19 cellular contexts compared by ENCODE assay signal in genomic region chr4:152149734-152150133, GRCh38.
DNase-seq lines count a peak whose midpoint lies in the region; ATAC-seq and TF ChIP-seq lines count a peak whose summit lies in the region.
"Had no signal": no experiment of that assay in that cellular context is flagged by ENCODE, and none has a peak within 500 bp of the region (broad histone marks: within the 10 kb centered on the region; RNA-seq: fewer than 3 reads in every experiment).

No MANE protein-coding gene starts in this region.

- H4K20me1 ChIP-seq in DND-41 (ENCODE audit: insufficient read depth, low read length): no peaks in the 10 kb centered on the region
- H4K20me1 ChIP-seq: BLaER1 had no signal

- H3K4me1 ChIP-seq in DND-41 (ENCODE audit: insufficient read depth, low read length): peaks cover 52% of the 10 kb centered on the region
- no peaks in the 10 kb centered on the region for H3K4me1 ChIP-seq in esophagus muscularis mucosa
- H3K4me1 ChIP-seq: BE2C, Caco-2 had no signal

- H3K4me2 ChIP-seq in DND-41 (ENCODE audit: insufficient read depth, low read length): peak overlapping the region; percentile 37
- H3K4me2 ChIP-seq: BLaER1 had no signal

- H3K79me2 ChIP-seq in DND-41 (ENCODE audit: insufficient read depth, low read length): no peaks in the 10 kb centered on the region

- H3K27me3 ChIP-seq in DND-41 (ENCODE audit: insufficient read depth, low read length, poor library complexity): no peaks in the 10 kb centered on the region
- H3K27me3 ChIP-seq in esophagus muscularis mucosa: no peaks in the 10 kb centered on the region
- H3K27me3 ChIP-seq: BE2C, BLaER1 had no signal

- H3K9ac ChIP-seq in DND-41 (ENCODE audit: low read depth, low read length): peak overlapping the region; percentile 42
- H3K9ac ChIP-seq: BLaER1 had no signal

- TF ChIP-seq POLR2A in esophagus muscularis mucosa (IDR thresholded peaks at IDR 0.05; ENCODE audit: low read depth): no peak

- H3K36me3 ChIP-seq in DND-41 (ENCODE audit: insufficient read depth, low read length) (no peaks in the 10 kb centered on the region; the same call in 1 of the 2 replicates), KOPT-K1 (ENCODE audit: insufficient read depth, low read length) (no peaks in the 10 kb centered on the region), esophagus muscularis mucosa (no peaks in the 10 kb centered on the region)
- H3K36me3 ChIP-seq: BE2C had no signal

- TF ChIP-seq EP300 in esophagus muscularis mucosa (IDR thresholded peaks at IDR 0.05): no peak

- peak; percentile 84 for ATAC-seq in DND-41 (ENCODE audit: insufficient read depth, low read depth)
- no peak for ATAC-seq in HG03439 (IDR thresholded peaks at IDR 0.05; ENCODE audit: unreplicated experiment)
- no peak for ATAC-seq in left ventricle myocardium superior
- ATAC-seq: CD8-positive, alpha-beta T cell had no signal

- peak overlapping the region; percentile 89 for H3K27ac ChIP-seq in DND-41 (ENCODE audit: low read length)
- peak overlapping the region; percentile 70 for H3K27ac ChIP-seq in KOPT-K1 (ENCODE audit: low read depth, low read length, poor library complexity, severe bottlenecking)
- H3K27ac ChIP-seq in esophagus muscularis mucosa (replicated peaks in 1 of 4): no peak overlapping the region
- H3K27ac ChIP-seq: BLaER1 had no signal

- in situ Hi-C loops in G401 (cut with HindIII; ENCODE audit: low sequenced_read_pairs): no loop called here

- DNase-seq in DND-41: peak; percentile 70
- DNase-seq in esophagus muscularis mucosa (ENCODE audit: extremely low spot score): peak; percentile 60
- DNase-seq in G401 (ENCODE audit: low spot score): no peak
- DNase-seq in left ventricle myocardium superior: no peak
- no peak for DNase-seq in middle frontal gyrus (ENCODE audit: extremely low spot score, low spot score)
- DNase-seq: 8988T; ACHN; BE2C; C1 segment of cervical spinal cord; Caco-2; Calu3; CD4-positive, alpha-beta T cell; CD8-positive, alpha-beta T cell; DMS79 treated with DMSO at 0.1 percent for 48 hours; EL; GF-D8 had no signal

- H3K9me3 ChIP-seq in DND-41 (ENCODE audit: insufficient read depth, low read length, severe bottlenecking) (peaks cover 21% of the 10 kb centered on the region), KOPT-K1 (ENCODE audit: insufficient read depth, low read length, poor library complexity, severe bottlenecking) (peaks cover 30% of the 10 kb centered on the region), esophagus muscularis mucosa (peaks cover 0 to 22% (median 21%) of the 10 kb centered on the region in 4 donors)
- H3K9me3 ChIP-seq: BE2C had no signal

- TF ChIP-seq CTCF in DND-41 (IDR thresholded peaks at IDR 0.05; ENCODE audit: borderline replicate concordance, extremely low read depth, low read length, poor library complexity, severe bottlenecking): no peak
- TF ChIP-seq CTCF in esophagus muscularis mucosa (IDR thresholded peaks at IDR 0.05): no peak

- peak overlapping the region; percentile 53 for H2AFZ ChIP-seq in DND-41 (ENCODE audit: low read depth, low read length)

- WGBS in esophagus muscularis mucosa: 76% methylated on average over 3 of the region's 3 CpGs

- no peak overlapping the region for H3K4me3 ChIP-seq in DND-41 (ENCODE audit: low read depth in 1 of 2, low read length in 2 of 2)
- no peak overlapping the region for H3K4me3 ChIP-seq in esophagus muscularis mucosa
- H3K4me3 ChIP-seq: BLaER1 had no signal

- intact Hi-C loops in esophagus muscularis mucosa (cut with DNase I) (no loop called here), left ventricle myocardium superior (cut with micrococcal nuclease) (no loop called here)

Comparison
In these comparisons a context has a peak if more than half of its experiments do, and no peak if none do; other contexts are left out.
1. DNase-seq: peak in DND-41 (single experiment) and esophagus muscularis mucosa (single experiment); none in G401 (single experiment), left ventricle myocardium superior (single experiment) and middle frontal gyrus (single experiment).
2. H3K27ac ChIP-seq: peak in DND-41 (single experiment) and KOPT-K1 (single experiment); none in esophagus muscularis mucosa (0 of 4).